ENCODE assay signal across 12 cellular contexts in the genomic region with DNA sequence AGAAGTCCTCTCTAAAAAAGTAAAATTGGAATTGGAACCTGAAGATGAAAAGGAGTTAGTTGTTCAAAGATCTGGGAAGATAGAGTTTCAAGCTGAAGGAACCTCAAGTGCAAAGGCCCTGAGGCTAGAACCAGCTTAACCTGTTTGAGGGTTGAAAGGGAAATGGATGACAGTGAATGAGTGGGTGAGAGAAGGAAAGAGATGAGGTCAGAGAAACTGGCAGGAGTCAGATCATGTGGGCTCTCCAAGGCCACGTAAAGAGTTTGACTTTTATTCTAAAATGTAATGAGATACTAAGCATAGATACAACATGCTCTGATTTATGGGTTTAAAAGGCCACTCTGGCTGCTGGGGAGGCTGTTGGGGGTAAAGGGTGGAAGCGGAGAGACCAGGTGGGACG. TPM values are rescaled to one million over a fixed set of nuclear protein-coding genes. Genes with fewer than 3 reads are reported as not detected.
DNase-seq lines count a peak whose midpoint lies in the region; ATAC-seq and TF ChIP-seq lines count a peak whose summit lies in the region.
"Had no signal": no experiment of that assay in that cellular context is flagged by ENCODE, and none has a peak within 500 bp of the region (broad histone marks: within the 10 kb centered on the region; RNA-seq: fewer than 3 reads in every experiment).

No MANE protein-coding gene starts in this region.

- H2AFZ ChIP-seq in PC-3 (ENCODE audit: low read length): no peak overlapping the region

- no peaks in the 10 kb centered on the region for H3K9me2 ChIP-seq in PC-3 (replicated peaks; ENCODE audit: low read length)

- H3K9me3 ChIP-seq in PC-3 (ENCODE audit: low read length): no peaks in the 10 kb centered on the region
- H3K9me3 ChIP-seq: tibial nerve had no signal

- POLR2A ChIA-PET in activated CD4-positive, alpha-beta T cell treated with anti-CD3 and anti-CD28 coated beads for 36 hours (lab: Charles Lee): no interaction called here
- POLR2A ChIA-PET in activated CD4-positive, alpha-beta T cell treated with anti-CD3 and anti-CD28 coated beads, Interleukin-2, amount 10 ng/mL, durations not matched to agents 7 days and 5 days (lab: Charles Lee): no interaction called here
- POLR2A ChIA-PET in PC-3 (lab: Charles Lee; ENCODE audit: unreplicated experiment): interaction anchor here (0.6 kb wide), 1 partner anchor 56 kb away, joined by 6 read pairs; no protein-coding TSS in a partner anchor

- H3K4me1 Mint-ChIP-seq in activated CD4-positive, alpha-beta T cell treated with anti-CD3 and anti-CD28 coated beads for 36 hours: peaks cover 24% of the 10 kb centered on the region
- peaks cover 27% of the 10 kb centered on the region for H3K4me1 Mint-ChIP-seq in activated CD4-positive, alpha-beta T cell treated with anti-CD3 and anti-CD28 coated beads, Interleukin-2, amount 10 ng/mL, durations not matched to agents 7 days and 5 days

- peak; percentile 25 for DNase-seq in activated CD4-positive, alpha-beta T cell treated with anti-CD3 and anti-CD28 coated beads for 36 hours
- no peak for DNase-seq in activated CD4-positive, alpha-beta T cell treated with anti-CD3 and anti-CD28 coated beads, Interleukin-2, amount 10 ng/mL, durations not matched to agents 7 days and 5 days
- DNase-seq in PC-3 (peak; percentile 81), skeletal muscle cell (ENCODE audit: low read depth) (peak; percentile 15), H7 (no peak), NAMALWA (ENCODE audit: low spot score) (no peak), nucleus accumbens (lab: John Stamatoyannopoulos, UW) (no peak)
- DNase-seq: DMS79 treated with DMSO at 0.1 percent for 48 hours, endodermal cell had no signal

- H3K4me3 Mint-ChIP-seq in activated CD4-positive, alpha-beta T cell treated with anti-CD3 and anti-CD28 coated beads for 36 hours: no peak overlapping the region
- no peak overlapping the region for H3K4me3 Mint-ChIP-seq in activated CD4-positive, alpha-beta T cell treated with anti-CD3 and anti-CD28 coated beads, Interleukin-2, amount 10 ng/mL, durations not matched to agents 7 days and 5 days
- H3K4me3 Mint-ChIP-seq: endodermal cell had no signal

- H3K27ac Mint-ChIP-seq in activated CD4-positive, alpha-beta T cell treated with anti-CD3 and anti-CD28 coated beads for 36 hours: peak overlapping the region; percentile 41
- H3K27ac Mint-ChIP-seq in activated CD4-positive, alpha-beta T cell treated with anti-CD3 and anti-CD28 coated beads, Interleukin-2, amount 10 ng/mL, durations not matched to agents 7 days and 5 days: no peak overlapping the region
- H3K27ac Mint-ChIP-seq: endodermal cell had no signal

- H4K20me1 ChIP-seq in PC-3 (ENCODE audit: low read length): peaks cover 16% of the 10 kb centered on the region

- H3K79me2 ChIP-seq in PC-3 (ENCODE audit: low read length): peaks cover 25% of the 10 kb centered on the region

- no peaks in the 10 kb centered on the region for H3K9me3 Mint-ChIP-seq in activated CD4-positive, alpha-beta T cell treated with anti-CD3 and anti-CD28 coated beads for 36 hours (ENCODE audit: low read depth)
- H3K9me3 Mint-ChIP-seq in activated CD4-positive, alpha-beta T cell treated with anti-CD3 and anti-CD28 coated beads, Interleukin-2, amount 10 ng/mL, durations not matched to agents 7 days and 5 days: no peaks in the 10 kb centered on the region
- H3K9me3 Mint-ChIP-seq: endodermal cell had no signal

- H3K27me3 ChIP-seq in PC-3 (ENCODE audit: low read length) (no peaks in the 10 kb centered on the region), H7 (ENCODE audit: control insufficient read depth, insufficient read depth, low read length) (no peaks in the 10 kb centered on the region)
- H3K27me3 ChIP-seq: tibial nerve had no signal

- intact Hi-C loops in activated CD4-positive, alpha-beta T cell treated with anti-CD3 and anti-CD28 coated beads for 36 hours (cut with DNase I, micrococcal nuclease): loop anchor here (1.0 to 5.0 kb wide), 4 partner anchors 37 to 1832 kb away; no protein-coding TSS in a partner anchor
- intact Hi-C loops in PC-3 (cut with micrococcal nuclease): no loop called here

- H3K27me3 Mint-ChIP-seq in activated CD4-positive, alpha-beta T cell treated with anti-CD3 and anti-CD28 coated beads for 36 hours: peaks cover 5% of the 10 kb centered on the region
- peaks cover 10% of the 10 kb centered on the region for H3K27me3 Mint-ChIP-seq in activated CD4-positive, alpha-beta T cell treated with anti-CD3 and anti-CD28 coated beads, Interleukin-2, amount 10 ng/mL, durations not matched to agents 7 days and 5 days

- no peaks in the 10 kb centered on the region for H3F3A ChIP-seq in PC-3 (ENCODE audit: low read length, unreplicated experiment)

- no peak overlapping the region for H3K9ac ChIP-seq in PC-3 (ENCODE audit: low read length)

- 0 out of 2 replicates have a peak overlapping the region, but pooled peaks have one; percentile 27 for H3K4me2 ChIP-seq in PC-3 (ENCODE audit: low read length)

- ATAC-seq in activated CD4-positive, alpha-beta T cell treated with anti-CD3 and anti-CD28 coated beads for 36 hours: no peak
- ATAC-seq in PC-3 (no peak), esophagus mucosa (peak; percentile 54)

- H3K4me1 ChIP-seq in PC-3 (ENCODE audit: insufficient read depth, low read length): peaks cover 19% of the 10 kb centered on the region

- H3K36me3 ChIP-seq in PC-3 (ENCODE audit: low read depth, low read length) (peaks cover 4% of the 10 kb centered on the region; the same call in 1 of the 2 replicates), H7 (replicated peaks; ENCODE audit: control insufficient read depth, insufficient read depth, low read length) (no peaks in the 10 kb centered on the region)
- H3K36me3 ChIP-seq: tibial nerve had no signal

- no peak for TF ChIP-seq CTCF in PC-3 (conservative IDR thresholded peaks at IDR 0.05; ENCODE audit: low read depth, low read length)

- H3K4me3 ChIP-seq in PC-3 (ENCODE audit: low read length) (no peak overlapping the region), skeletal muscle cell (ENCODE audit: low read depth, low read length) (no peak overlapping the region), H7 (ENCODE audit: insufficient read depth, low read depth, low read length) (no peak overlapping the region)
- H3K4me3 ChIP-seq: tibial nerve had no signal

- peak overlapping the region; percentile 57 for H3K27ac ChIP-seq in PC-3 (ENCODE audit: low read length)
- H3K27ac ChIP-seq: HL-60, tibial nerve had no signal

- peaks cover 15% of the 10 kb centered on the region for H3K36me3 Mint-ChIP-seq in activated CD4-positive, alpha-beta T cell treated with anti-CD3 and anti-CD28 coated beads for 36 hours (ENCODE audit: low read depth)
- H3K36me3 Mint-ChIP-seq in activated CD4-positive, alpha-beta T cell treated with anti-CD3 and anti-CD28 coated beads, Interleukin-2, amount 10 ng/mL, durations not matched to agents 7 days and 5 days (ENCODE audit: low read depth): peaks cover 6% of the 10 kb centered on the region

- CTCF ChIA-PET in activated CD4-positive, alpha-beta T cell treated with anti-CD3 and anti-CD28 coated beads for 36 hours (lab: Charles Lee): interaction anchor here (0.6 kb wide), 1 partner anchor 26 kb away, joined by 3 read pairs; no protein-coding TSS in a partner anchor
- CTCF ChIA-PET in activated CD4-positive, alpha-beta T cell treated with anti-CD3 and anti-CD28 coated beads, Interleukin-2, amount 10 ng/mL, durations not matched to agents 7 days and 5 days (lab: Charles Lee): interaction anchor here (1.2 to 1.8 kb wide), 3 partner anchors 10 to 62 kb away, joined by 3 to 5 read pairs (median 4); no protein-coding TSS in a partner anchor
- CTCF ChIA-PET in PC-3 (lab: Charles Lee): no interaction called here

- no TSS peak for BruUV-seq in PC-3 (replicated peaks; lab: Mats Ljungman, UMichigan)

RNA-seq across cellular contexts. Expression of gene RAD23B, which starts 2.5 kb away (rescaled TPM):
- total RNA-seq in activated CD4-positive, alpha-beta T cell treated with anti-CD3 and anti-CD28 coated beads for 36 hours: 100 to 1,000 TPM; 114 to 188 TPM
- total RNA-seq in activated CD4-positive, alpha-beta T cell treated with anti-CD3 and anti-CD28 coated beads, Interleukin-2, amount 10 ng/mL, durations not matched to agents 7 days and 5 days: 100 to 1,000 TPM in 1 of 2 experiments, 10 to 100 TPM in 1; 89.7 to 116 TPM
- total RNA-seq in PC-3 (2014; rRNA removed) (67.9 and 74.6 TPM in 2 replicates), esophagus mucosa (112 TPM)
- total RNA-seq in H7 (2014; rRNA removed; shearing (Covaris generic)): 137 and 174 TPM in 2 replicates

Comparison
In these comparisons a context has a peak if more than half of its experiments do, and no peak if none do; other contexts are left out.
1. DNase-seq: peak in activated CD4-positive, alpha-beta T cell treated with anti-CD3 and anti-CD28 coated beads for 36 hours (single experiment), PC-3 (single experiment) and skeletal muscle cell (single experiment); none in activated CD4-positive, alpha-beta T cell treated with anti-CD3 and anti-CD28 coated beads, Interleukin-2, amount 10 ng/mL, durations not matched to agents 7 days and 5 days (single experiment), H7 (single experiment), NAMALWA (single experiment) and nucleus accumbens (0 of 56).